ENCODE assay signal across 1 cellular context in genomic region chr3:58519668-58520402, GRCh38.
A peak's percentile ranks its signal among the peaks of the same experiment; 100 is the strongest.
TF ChIP-seq lines count a peak whose summit lies in the region.

No MANE protein-coding gene starts in this region.

TF ChIP-seq in HepG2, 621 proteins besides CTCF, POLR2A, EP300 and RAD21 (continued from another document and continues in another):
- TF ChIP-seq, protein P1, sequence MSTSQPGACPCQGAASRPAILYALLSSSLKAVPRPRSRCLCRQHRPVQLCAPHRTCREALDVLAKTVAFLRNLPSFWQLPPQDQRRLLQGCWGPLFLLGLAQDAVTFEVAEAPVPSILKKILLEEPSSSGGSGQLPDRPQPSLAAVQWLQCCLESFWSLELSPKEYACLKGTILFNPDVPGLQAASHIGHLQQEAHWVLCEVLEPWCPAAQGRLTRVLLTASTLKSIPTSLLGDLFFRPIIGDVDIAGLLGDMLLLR (CRISPR knock-in tag; IDR thresholded peaks at IDR 0.05), result no peak
- TF ChIP-seq ATAD3A (CRISPR knock-in tag; IDR thresholded peaks at IDR 0.05) (no peak), ZEB1 (IDR thresholded peaks at IDR 0.05; ENCODE audit: insufficient replicate concordance, low read depth) (peak; percentile 29), ZMAT3 (CRISPR knock-in tag; conservative IDR thresholded peaks at IDR 0.05) (no peak), PRDM15 (CRISPR knock-in tag; IDR thresholded peaks at IDR 0.05) (peak; percentile 16; the same call in 1 of the 2 replicates), ZNF891 (CRISPR knock-in tag; IDR thresholded peaks at IDR 0.05) (no peak), MTERF4 (CRISPR knock-in tag; IDR thresholded peaks at IDR 0.05) (no peak), KMT2A (CRISPR knock-in tag; IDR thresholded peaks at IDR 0.05) (no peak), REXO4 (CRISPR knock-in tag; IDR thresholded peaks at IDR 0.05; ENCODE audit: borderline replicate concordance) (no peak), NCOA5 (CRISPR knock-in tag; IDR thresholded peaks at IDR 0.05) (no peak), SOX6 (IDR thresholded peaks at IDR 0.05) (no peak), SOX6 (CRISPR knock-in tag; IDR thresholded peaks at IDR 0.05) (peak; percentile 64; the same call in 1 of the 2 replicates), FOXJ3 (CRISPR knock-in tag; IDR thresholded peaks at IDR 0.05; ENCODE audit: borderline replicate concordance) (0 out of 2 replicates have a peak, but pooled peaks have one; percentile 29), MYC (CRISPR knock-in tag; IDR thresholded peaks at IDR 0.05; ENCODE audit: borderline replicate concordance) (no peak; the same call in 1 of the 2 replicates), NR2F2 (IDR thresholded peaks at IDR 0.05; ENCODE audit: borderline replicate concordance, low read depth) (peak; percentile 76; the same call in 1 of the 2 replicates), SP140L (CRISPR knock-in tag; IDR thresholded peaks at IDR 0.05; ENCODE audit: borderline replicate concordance) (no peak), ZNF768 (CRISPR knock-in tag; IDR thresholded peaks at IDR 0.05) (peak; percentile 73), ZNF672 (CRISPR knock-in tag; IDR thresholded peaks at IDR 0.05) (no peak), MATR3 (CRISPR knock-in tag; IDR thresholded peaks at IDR 0.05) (no peak), FIP1L1 (IDR thresholded peaks at IDR 0.05; ENCODE audit: borderline replicate concordance, insufficient read depth, low read depth, low read length) (no peak), ZNF703 (CRISPR knock-in tag; IDR thresholded peaks at IDR 0.05; ENCODE audit: borderline replicate concordance) (no peak), MTF1 (CRISPR knock-in tag; IDR thresholded peaks at IDR 0.05) (no peak), HHEX (CRISPR knock-in tag; IDR thresholded peaks at IDR 0.05) (no peak), KLF13 (CRISPR knock-in tag; IDR thresholded peaks at IDR 0.05) (no peak), ESRRA (CRISPR knock-in tag; IDR thresholded peaks at IDR 0.05; ENCODE audit: low read depth) (peak; percentile 98), PHF20 (CRISPR knock-in tag; IDR thresholded peaks at IDR 0.05) (no peak), HNRNPUL1 (IDR thresholded peaks at IDR 0.05; ENCODE audit: low read depth, low read length) (no peak), ZNF83 (CRISPR knock-in tag; IDR thresholded peaks at IDR 0.05; ENCODE audit: borderline replicate concordance) (no peak; the same call in 1 of the 2 replicates), FOSL2 (CRISPR knock-in tag; IDR thresholded peaks at IDR 0.05) (peak; percentile 39; the same call in 1 of the 2 replicates), MEIS2 (CRISPR knock-in tag; IDR thresholded peaks at IDR 0.05) (no peak), ZFP36L1 (CRISPR knock-in tag; IDR thresholded peaks at IDR 0.05) (no peak), ZSCAN22 (CRISPR knock-in tag; IDR thresholded peaks at IDR 0.05) (no peak), ZNF253 (CRISPR knock-in tag; IDR thresholded peaks at IDR 0.05; ENCODE audit: borderline replicate concordance) (no peak), FOXK1 (CRISPR knock-in tag; IDR thresholded peaks at IDR 0.05; ENCODE audit: borderline replicate concordance, low read depth) (no peak), ZNF660 (CRISPR knock-in tag; IDR thresholded peaks at IDR 0.05; ENCODE audit: borderline replicate concordance, low read depth) (no peak), ATRX (CRISPR knock-in tag; IDR thresholded peaks at IDR 0.05; ENCODE audit: borderline replicate concordance) (no peak), ZNF510 (CRISPR knock-in tag; IDR thresholded peaks at IDR 0.05; ENCODE audit: low read depth) (no peak), ZNF574 (CRISPR knock-in tag; IDR thresholded peaks at IDR 0.05) (peak; percentile 76), ELF1 (CRISPR knock-in tag; IDR thresholded peaks at IDR 0.05) (no peak), CHD2 (IDR thresholded peaks at IDR 0.05; ENCODE audit: low read depth, low read length) (no peak), TRIM22 (IDR thresholded peaks at IDR 0.05) (no peak), KLF9 (CRISPR knock-in tag; IDR thresholded peaks at IDR 0.05; ENCODE audit: low read depth) (no peak), RERE (CRISPR knock-in tag; IDR thresholded peaks at IDR 0.05; ENCODE audit: low read depth) (no peak), ZNF367 (CRISPR knock-in tag; IDR thresholded peaks at IDR 0.05; ENCODE audit: borderline replicate concordance) (no peak), ARHGAP35 (CRISPR knock-in tag; IDR thresholded peaks at IDR 0.05; ENCODE audit: borderline replicate concordance) (no peak), ADNP (CRISPR knock-in tag; IDR thresholded peaks at IDR 0.05) (no peak)
- TF ChIP-seq, protein P2, sequence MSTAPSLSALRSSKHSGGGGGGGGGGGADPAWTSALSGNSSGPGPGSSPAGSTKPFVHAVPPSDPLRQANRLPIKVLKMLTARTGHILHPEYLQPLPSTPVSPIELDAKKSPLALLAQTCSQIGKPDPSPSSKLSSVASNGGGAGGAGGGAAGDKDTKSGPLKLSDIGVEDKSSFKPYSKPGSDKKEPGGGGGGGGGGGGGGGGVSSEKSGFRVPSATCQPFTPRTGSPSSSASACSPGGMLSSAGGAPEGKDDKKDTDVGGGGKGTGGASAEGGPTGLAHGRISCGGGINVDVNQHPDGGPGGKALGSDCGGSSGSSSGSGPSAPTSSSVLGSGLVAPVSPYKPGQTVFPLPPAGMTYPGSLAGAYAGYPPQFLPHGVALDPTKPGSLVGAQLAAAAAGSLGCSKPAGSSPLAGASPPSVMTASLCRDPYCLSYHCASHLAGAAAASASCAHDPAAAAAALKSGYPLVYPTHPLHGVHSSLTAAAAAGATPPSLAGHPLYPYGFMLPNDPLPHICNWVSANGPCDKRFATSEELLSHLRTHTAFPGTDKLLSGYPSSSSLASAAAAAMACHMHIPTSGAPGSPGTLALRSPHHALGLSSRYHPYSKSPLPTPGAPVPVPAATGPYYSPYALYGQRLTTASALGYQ (CRISPR knock-in tag; IDR thresholded peaks at IDR 0.05), result 0 out of 2 replicates have a peak, but pooled peaks have one; percentile 23
- TF ChIP-seq, protein P3, sequence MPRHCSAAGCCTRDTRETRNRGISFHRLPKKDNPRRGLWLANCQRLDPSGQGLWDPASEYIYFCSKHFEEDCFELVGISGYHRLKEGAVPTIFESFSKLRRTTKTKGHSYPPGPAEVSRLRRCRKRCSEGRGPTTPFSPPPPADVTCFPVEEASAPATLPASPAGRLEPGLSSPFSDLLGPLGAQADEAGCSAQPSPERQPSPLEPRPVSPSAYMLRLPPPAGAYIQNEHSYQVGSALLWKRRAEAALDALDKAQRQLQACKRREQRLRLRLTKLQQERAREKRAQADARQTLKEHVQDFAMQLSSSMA (CRISPR knock-in tag; IDR thresholded peaks at IDR 0.05), result peak; percentile 67; the same call in 1 of the 2 replicates
- TF ChIP-seq, protein P4, sequence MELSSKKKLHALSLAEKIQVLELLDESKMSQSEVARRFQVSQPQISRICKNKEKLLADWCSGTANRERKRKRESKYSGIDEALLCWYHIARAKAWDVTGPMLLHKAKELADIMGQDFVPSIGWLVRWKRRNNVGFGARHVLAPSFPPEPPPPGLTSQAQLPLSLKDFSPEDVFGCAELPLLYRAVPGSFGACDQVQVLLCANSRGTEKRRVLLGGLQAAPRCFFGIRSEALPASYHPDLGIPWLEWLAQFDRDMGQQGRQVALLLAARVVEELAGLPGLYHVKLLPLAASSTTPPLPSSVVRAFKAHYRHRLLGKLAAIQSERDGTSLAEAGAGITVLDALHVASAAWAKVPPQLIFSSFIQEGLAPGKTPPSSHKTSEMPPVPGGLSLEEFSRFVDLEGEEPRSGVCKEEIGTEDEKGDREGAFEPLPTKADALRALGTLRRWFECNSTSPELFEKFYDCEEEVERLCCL (CRISPR knock-in tag; IDR thresholded peaks at IDR 0.05; ENCODE audit: borderline replicate concordance), result no peak
